ENCODE assay signal across 1 cellular context in genomic region chr20:11018668-11019170, GRCh38.
TF ChIP-seq lines count a peak whose summit lies in the region.

No MANE protein-coding gene starts in this region.

TF ChIP-seq in H1, 55 proteins besides CTCF, POLR2A, EP300 and RAD21:
- no peak for TF ChIP-seq CBX5 (IDR thresholded peaks at IDR 0.05; ENCODE audit: low read depth, low read length)
- no peak for TF ChIP-seq RFX5 (IDR thresholded peaks at IDR 0.05; ENCODE audit: borderline replicate concordance, low read depth, low read length)
- TF ChIP-seq SIN3A (conservative IDR thresholded peaks at IDR 0.05 in 1 of 2, IDR thresholded peaks at IDR 0.05 in 1 of 2; ENCODE audit: low read depth in 1 of 2, low read length in 2 of 2) = no peak
- no peak for TF ChIP-seq CBX8 (IDR thresholded peaks at IDR 0.05; ENCODE audit: borderline replicate concordance, low read depth, low read length)
- TF ChIP-seq EGR1 (IDR thresholded peaks at IDR 0.05; ENCODE audit: borderline replicate concordance, low read depth, low read length) = no peak
- TF ChIP-seq SP4 (IDR thresholded peaks at IDR 0.05; ENCODE audit: low read length) = no peak
- no peak for TF ChIP-seq NRF1 (IDR thresholded peaks at IDR 0.05; ENCODE audit: low read depth, low read length)
- no peak for TF ChIP-seq PHF8 (conservative IDR thresholded peaks at IDR 0.05; ENCODE audit: low read depth, low read length)
- no peak for TF ChIP-seq E2F6 (IDR thresholded peaks at IDR 0.05)
- TF ChIP-seq SIRT6 (IDR thresholded peaks at IDR 0.05; ENCODE audit: low read length) = no peak
- TF ChIP-seq SP2 (IDR thresholded peaks at IDR 0.05; ENCODE audit: low read length) = no peak
- no peak for TF ChIP-seq NANOG (IDR thresholded peaks at IDR 0.05; ENCODE audit: insufficient read depth, low read depth, low read length, poor library complexity, severe bottlenecking)
- no peak for TF ChIP-seq MAX (IDR thresholded peaks at IDR 0.05)
- TF ChIP-seq TEAD4 (IDR thresholded peaks at IDR 0.05; ENCODE audit: low read depth, low read length) = no peak
- TF ChIP-seq MAFK (IDR thresholded peaks at IDR 0.05; ENCODE audit: low read depth, low read length) = no peak
- no peak for TF ChIP-seq TBP (IDR thresholded peaks at IDR 0.05; ENCODE audit: low read depth, low read length)
